1 cellular context compared by ENCODE assay signal in the genomic region with DNA sequence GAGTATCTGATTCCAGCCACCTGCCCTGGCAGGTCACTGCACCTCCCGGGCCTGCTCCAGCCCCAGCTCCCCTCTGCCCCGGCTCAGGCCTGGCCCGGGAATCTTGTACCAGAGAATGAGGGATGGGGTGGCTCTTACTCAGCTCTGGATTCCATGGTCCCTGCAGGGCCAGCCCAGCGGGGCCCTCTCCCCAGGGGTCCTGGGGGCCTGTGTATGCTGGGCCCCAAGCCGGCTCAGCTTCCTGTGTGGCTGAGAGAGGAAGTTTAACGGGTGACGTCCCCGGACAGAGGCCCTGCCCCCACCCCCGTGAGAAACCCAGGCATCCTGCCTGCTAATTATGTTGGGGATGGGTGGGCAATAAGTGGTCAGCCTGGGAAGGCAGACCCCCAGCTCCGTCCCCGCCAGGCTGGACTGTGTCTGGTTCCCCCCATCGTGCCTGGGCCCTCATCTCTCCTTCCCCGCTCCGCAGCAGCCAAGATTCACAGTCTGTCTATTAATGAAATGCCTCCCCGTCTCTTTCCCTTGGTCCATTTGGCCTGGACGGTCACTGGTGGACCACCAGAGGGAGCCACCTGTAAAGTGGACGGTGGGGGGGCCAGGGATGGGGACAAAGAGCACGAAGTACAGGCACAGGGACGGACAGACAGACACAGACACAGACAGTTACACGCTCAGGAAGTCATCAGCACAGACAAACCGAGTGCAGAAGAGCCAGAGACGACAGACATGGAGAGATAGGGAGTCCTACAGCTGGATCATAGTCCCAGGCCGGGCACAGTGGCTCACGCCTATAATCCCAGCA.
A peak's percentile ranks its signal among the peaks of the same experiment; 100 is the strongest.
TF ChIP-seq lines count a peak whose summit lies in the region.

A gene with protein sequence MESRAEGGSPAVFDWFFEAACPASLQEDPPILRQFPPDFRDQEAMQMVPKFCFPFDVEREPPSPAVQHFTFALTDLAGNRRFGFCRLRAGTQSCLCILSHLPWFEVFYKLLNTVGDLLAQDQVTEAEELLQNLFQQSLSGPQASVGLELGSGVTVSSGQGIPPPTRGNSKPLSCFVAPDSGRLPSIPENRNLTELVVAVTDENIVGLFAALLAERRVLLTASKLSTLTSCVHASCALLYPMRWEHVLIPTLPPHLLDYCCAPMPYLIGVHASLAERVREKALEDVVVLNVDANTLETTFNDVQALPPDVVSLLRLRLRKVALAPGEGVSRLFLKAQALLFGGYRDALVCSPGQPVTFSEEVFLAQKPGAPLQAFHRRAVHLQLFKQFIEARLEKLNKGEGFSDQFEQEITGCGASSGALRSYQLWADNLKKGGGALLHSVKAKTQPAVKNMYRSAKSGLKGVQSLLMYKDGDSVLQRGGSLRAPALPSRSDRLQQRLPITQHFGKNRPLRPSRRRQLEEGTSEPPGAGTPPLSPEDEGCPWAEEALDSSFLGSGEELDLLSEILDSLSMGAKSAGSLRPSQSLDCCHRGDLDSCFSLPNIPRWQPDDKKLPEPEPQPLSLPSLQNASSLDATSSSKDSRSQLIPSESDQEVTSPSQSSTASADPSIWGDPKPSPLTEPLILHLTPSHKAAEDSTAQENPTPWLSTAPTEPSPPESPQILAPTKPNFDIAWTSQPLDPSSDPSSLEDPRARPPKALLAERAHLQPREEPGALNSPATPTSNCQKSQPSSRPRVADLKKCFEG (minus strand): TSS at position 247 of the 802 bp plus-strand sequence. CDS start 92 bp downstream, at position 155.

TF ChIP-seq in HepG2, 621 proteins besides CTCF, POLR2A, EP300 and RAD21 (continued from another document and continues in another):
- TF ChIP-seq, protein P1, sequence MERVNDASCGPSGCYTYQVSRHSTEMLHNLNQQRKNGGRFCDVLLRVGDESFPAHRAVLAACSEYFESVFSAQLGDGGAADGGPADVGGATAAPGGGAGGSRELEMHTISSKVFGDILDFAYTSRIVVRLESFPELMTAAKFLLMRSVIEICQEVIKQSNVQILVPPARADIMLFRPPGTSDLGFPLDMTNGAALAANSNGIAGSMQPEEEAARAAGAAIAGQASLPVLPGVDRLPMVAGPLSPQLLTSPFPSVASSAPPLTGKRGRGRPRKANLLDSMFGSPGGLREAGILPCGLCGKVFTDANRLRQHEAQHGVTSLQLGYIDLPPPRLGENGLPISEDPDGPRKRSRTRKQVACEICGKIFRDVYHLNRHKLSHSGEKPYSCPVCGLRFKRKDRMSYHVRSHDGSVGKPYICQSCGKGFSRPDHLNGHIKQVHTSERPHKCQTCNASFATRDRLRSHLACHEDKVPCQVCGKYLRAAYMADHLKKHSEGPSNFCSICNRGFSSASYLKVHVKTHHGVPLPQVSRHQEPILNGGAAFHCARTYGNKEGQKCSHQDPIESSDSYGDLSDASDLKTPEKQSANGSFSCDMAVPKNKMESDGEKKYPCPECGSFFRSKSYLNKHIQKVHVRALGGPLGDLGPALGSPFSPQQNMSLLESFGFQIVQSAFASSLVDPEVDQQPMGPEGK (CRISPR knock-in tag; IDR thresholded peaks at IDR 0.05), result peak; percentile 94
- TF ChIP-seq PPARG (CRISPR knock-in tag; conservative IDR thresholded peaks at IDR 0.05), result no peak
- TF ChIP-seq PTBP1 (IDR thresholded peaks at IDR 0.05; ENCODE audit: low read depth, low read length, poor library complexity, severe bottlenecking), result no peak
- TF ChIP-seq, protein P2, sequence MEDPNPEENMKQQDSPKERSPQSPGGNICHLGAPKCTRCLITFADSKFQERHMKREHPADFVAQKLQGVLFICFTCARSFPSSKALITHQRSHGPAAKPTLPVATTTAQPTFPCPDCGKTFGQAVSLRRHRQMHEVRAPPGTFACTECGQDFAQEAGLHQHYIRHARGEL (CRISPR knock-in tag; IDR thresholded peaks at IDR 0.05), result no peak
- TF ChIP-seq ARID2 (CRISPR knock-in tag; IDR thresholded peaks at IDR 0.05; ENCODE audit: borderline replicate concordance), result no peak
- no peak for TF ChIP-seq ZNF207 (IDR thresholded peaks at IDR 0.05; ENCODE audit: borderline replicate concordance)
- no peak for TF ChIP-seq EEA1 (CRISPR knock-in tag; IDR thresholded peaks at IDR 0.05; ENCODE audit: borderline replicate concordance)
- no peak for TF ChIP-seq MBD4 (IDR thresholded peaks at IDR 0.05; ENCODE audit: borderline replicate concordance, low read length)
- peak; percentile 42; the same call in 1 of the 2 replicates for TF ChIP-seq MAZ (IDR thresholded peaks at IDR 0.05; ENCODE audit: borderline replicate concordance, low read depth, low read length)
- TF ChIP-seq MAZ (CRISPR knock-in tag; IDR thresholded peaks at IDR 0.05; ENCODE audit: low read depth), result peak; percentile 56; the same call in 1 of the 2 replicates
- no peak for TF ChIP-seq ZFP36 (IDR thresholded peaks at IDR 0.05; ENCODE audit: borderline replicate concordance, low read depth, low read length, partially characterized antibody)
- TF ChIP-seq, protein P3, sequence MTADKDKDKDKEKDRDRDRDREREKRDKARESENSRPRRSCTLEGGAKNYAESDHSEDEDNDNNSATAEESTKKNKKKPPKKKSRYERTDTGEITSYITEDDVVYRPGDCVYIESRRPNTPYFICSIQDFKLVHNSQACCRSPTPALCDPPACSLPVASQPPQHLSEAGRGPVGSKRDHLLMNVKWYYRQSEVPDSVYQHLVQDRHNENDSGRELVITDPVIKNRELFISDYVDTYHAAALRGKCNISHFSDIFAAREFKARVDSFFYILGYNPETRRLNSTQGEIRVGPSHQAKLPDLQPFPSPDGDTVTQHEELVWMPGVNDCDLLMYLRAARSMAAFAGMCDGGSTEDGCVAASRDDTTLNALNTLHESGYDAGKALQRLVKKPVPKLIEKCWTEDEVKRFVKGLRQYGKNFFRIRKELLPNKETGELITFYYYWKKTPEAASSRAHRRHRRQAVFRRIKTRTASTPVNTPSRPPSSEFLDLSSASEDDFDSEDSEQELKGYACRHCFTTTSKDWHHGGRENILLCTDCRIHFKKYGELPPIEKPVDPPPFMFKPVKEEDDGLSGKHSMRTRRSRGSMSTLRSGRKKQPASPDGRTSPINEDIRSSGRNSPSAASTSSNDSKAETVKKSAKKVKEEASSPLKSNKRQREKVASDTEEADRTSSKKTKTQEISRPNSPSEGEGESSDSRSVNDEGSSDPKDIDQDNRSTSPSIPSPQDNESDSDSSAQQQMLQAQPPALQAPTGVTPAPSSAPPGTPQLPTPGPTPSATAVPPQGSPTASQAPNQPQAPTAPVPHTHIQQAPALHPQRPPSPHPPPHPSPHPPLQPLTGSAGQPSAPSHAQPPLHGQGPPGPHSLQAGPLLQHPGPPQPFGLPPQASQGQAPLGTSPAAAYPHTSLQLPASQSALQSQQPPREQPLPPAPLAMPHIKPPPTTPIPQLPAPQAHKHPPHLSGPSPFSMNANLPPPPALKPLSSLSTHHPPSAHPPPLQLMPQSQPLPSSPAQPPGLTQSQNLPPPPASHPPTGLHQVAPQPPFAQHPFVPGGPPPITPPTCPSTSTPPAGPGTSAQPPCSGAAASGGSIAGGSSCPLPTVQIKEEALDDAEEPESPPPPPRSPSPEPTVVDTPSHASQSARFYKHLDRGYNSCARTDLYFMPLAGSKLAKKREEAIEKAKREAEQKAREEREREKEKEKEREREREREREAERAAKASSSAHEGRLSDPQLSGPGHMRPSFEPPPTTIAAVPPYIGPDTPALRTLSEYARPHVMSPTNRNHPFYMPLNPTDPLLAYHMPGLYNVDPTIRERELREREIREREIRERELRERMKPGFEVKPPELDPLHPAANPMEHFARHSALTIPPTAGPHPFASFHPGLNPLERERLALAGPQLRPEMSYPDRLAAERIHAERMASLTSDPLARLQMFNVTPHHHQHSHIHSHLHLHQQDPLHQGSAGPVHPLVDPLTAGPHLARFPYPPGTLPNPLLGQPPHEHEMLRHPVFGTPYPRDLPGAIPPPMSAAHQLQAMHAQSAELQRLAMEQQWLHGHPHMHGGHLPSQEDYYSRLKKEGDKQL (CRISPR knock-in tag; IDR thresholded peaks at IDR 0.05; ENCODE audit: low read depth), result no peak
- no peak for TF ChIP-seq ZNF839 (CRISPR knock-in tag; IDR thresholded peaks at IDR 0.05; ENCODE audit: borderline replicate concordance)
- TF ChIP-seq SRY (CRISPR knock-in tag; IDR thresholded peaks at IDR 0.05), result no peak
- no peak for TF ChIP-seq JUNB (CRISPR knock-in tag; IDR thresholded peaks at IDR 0.05; ENCODE audit: borderline replicate concordance)
- TF ChIP-seq ZMYM3 (CRISPR knock-in tag; IDR thresholded peaks at IDR 0.05), result peak; percentile 60
- TF ChIP-seq, protein P4, sequence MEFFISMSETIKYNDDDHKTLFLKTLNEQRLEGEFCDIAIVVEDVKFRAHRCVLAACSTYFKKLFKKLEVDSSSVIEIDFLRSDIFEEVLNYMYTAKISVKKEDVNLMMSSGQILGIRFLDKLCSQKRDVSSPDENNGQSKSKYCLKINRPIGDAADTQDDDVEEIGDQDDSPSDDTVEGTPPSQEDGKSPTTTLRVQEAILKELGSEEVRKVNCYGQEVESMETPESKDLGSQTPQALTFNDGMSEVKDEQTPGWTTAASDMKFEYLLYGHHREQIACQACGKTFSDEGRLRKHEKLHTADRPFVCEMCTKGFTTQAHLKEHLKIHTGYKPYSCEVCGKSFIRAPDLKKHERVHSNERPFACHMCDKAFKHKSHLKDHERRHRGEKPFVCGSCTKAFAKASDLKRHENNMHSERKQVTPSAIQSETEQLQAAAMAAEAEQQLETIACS (CRISPR knock-in tag; IDR thresholded peaks at IDR 0.05), result no peak
- TF ChIP-seq ZBTB21 (CRISPR knock-in tag; IDR thresholded peaks at IDR 0.05), result no peak
- no peak for TF ChIP-seq AGO1 (IDR thresholded peaks at IDR 0.05; ENCODE audit: low read depth, low read length, poor library complexity, severe bottlenecking)
- peak; percentile 73 for TF ChIP-seq HNF4G (IDR thresholded peaks at IDR 0.05; ENCODE audit: borderline replicate concordance, low read depth, low read length)
- TF ChIP-seq HNF4G (CRISPR knock-in tag; IDR thresholded peaks at IDR 0.05; ENCODE audit: borderline replicate concordance, low read depth), result no peak
- TF ChIP-seq ZNF577 (CRISPR knock-in tag; IDR thresholded peaks at IDR 0.05; ENCODE audit: borderline replicate concordance, low read depth), result no peak
- TF ChIP-seq NR2F6 (IDR thresholded peaks at IDR 0.05), result no peak
- 0 out of 2 replicates have a peak, but pooled peaks have one; percentile 7 for TF ChIP-seq NR2F6 (CRISPR knock-in tag; IDR thresholded peaks at IDR 0.05)
- TF ChIP-seq ARHGAP35 (CRISPR knock-in tag; IDR thresholded peaks at IDR 0.05; ENCODE audit: borderline replicate concordance), result no peak
- no peak for TF ChIP-seq FOSL1 (CRISPR knock-in tag; IDR thresholded peaks at IDR 0.05; ENCODE audit: borderline replicate concordance)
- TF ChIP-seq HNRNPUL1 (IDR thresholded peaks at IDR 0.05; ENCODE audit: low read depth, low read length), result no peak
- TF ChIP-seq, protein P5, sequence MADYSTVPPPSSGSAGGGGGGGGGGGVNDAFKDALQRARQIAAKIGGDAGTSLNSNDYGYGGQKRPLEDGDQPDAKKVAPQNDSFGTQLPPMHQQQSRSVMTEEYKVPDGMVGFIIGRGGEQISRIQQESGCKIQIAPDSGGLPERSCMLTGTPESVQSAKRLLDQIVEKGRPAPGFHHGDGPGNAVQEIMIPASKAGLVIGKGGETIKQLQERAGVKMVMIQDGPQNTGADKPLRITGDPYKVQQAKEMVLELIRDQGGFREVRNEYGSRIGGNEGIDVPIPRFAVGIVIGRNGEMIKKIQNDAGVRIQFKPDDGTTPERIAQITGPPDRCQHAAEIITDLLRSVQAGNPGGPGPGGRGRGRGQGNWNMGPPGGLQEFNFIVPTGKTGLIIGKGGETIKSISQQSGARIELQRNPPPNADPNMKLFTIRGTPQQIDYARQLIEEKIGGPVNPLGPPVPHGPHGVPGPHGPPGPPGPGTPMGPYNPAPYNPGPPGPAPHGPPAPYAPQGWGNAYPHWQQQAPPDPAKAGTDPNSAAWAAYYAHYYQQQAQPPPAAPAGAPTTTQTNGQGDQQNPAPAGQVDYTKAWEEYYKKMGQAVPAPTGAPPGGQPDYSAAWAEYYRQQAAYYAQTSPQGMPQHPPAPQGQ (CRISPR knock-in tag; IDR thresholded peaks at IDR 0.05; ENCODE audit: borderline replicate concordance), result 0 out of 2 replicates have a peak, but pooled peaks have one; percentile 64
- no peak for TF ChIP-seq PAX8 (CRISPR knock-in tag; IDR thresholded peaks at IDR 0.05; ENCODE audit: borderline replicate concordance)
- TF ChIP-seq, protein P6, sequence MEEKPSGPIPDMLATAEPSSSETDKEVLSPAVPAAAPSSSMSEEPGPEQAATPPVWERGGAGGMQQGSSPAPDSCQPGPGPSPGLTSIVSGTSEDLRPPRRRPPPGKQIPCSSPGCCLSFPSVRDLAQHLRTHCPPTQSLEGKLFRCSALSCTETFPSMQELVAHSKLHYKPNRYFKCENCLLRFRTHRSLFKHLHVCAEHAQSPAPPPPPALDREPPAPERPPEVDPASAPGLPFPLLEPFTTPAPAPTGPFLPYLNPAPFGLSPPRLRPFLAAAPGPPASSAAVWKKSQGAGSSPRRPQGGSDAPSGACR (CRISPR knock-in tag; IDR thresholded peaks at IDR 0.05), result no peak
- TF ChIP-seq, protein P7, sequence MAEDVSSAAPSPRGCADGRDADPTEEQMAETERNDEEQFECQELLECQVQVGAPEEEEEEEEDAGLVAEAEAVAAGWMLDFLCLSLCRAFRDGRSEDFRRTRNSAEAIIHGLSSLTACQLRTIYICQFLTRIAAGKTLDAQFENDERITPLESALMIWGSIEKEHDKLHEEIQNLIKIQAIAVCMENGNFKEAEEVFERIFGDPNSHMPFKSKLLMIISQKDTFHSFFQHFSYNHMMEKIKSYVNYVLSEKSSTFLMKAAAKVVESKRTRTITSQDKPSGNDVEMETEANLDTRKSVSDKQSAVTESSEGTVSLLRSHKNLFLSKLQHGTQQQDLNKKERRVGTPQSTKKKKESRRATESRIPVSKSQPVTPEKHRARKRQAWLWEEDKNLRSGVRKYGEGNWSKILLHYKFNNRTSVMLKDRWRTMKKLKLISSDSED (CRISPR knock-in tag; IDR thresholded peaks at IDR 0.05), result no peak
- TF ChIP-seq, protein P8, sequence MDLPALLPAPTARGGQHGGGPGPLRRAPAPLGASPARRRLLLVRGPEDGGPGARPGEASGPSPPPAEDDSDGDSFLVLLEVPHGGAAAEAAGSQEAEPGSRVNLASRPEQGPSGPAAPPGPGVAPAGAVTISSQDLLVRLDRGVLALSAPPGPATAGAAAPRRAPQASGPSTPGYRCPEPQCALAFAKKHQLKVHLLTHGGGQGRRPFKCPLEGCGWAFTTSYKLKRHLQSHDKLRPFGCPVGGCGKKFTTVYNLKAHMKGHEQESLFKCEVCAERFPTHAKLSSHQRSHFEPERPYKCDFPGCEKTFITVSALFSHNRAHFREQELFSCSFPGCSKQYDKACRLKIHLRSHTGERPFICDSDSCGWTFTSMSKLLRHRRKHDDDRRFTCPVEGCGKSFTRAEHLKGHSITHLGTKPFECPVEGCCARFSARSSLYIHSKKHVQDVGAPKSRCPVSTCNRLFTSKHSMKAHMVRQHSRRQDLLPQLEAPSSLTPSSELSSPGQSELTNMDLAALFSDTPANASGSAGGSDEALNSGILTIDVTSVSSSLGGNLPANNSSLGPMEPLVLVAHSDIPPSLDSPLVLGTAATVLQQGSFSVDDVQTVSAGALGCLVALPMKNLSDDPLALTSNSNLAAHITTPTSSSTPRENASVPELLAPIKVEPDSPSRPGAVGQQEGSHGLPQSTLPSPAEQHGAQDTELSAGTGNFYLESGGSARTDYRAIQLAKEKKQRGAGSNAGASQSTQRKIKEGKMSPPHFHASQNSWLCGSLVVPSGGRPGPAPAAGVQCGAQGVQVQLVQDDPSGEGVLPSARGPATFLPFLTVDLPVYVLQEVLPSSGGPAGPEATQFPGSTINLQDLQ (CRISPR knock-in tag; IDR thresholded peaks at IDR 0.05), result no peak
- TF ChIP-seq MYC (CRISPR knock-in tag; IDR thresholded peaks at IDR 0.05; ENCODE audit: borderline replicate concordance), result no peak
- TF ChIP-seq EED (CRISPR knock-in tag; IDR thresholded peaks at IDR 0.05), result no peak
- TF ChIP-seq NFYB (CRISPR knock-in tag; IDR thresholded peaks at IDR 0.05), result no peak
- TF ChIP-seq NR3C1 (CRISPR knock-in tag; IDR thresholded peaks at IDR 0.05), result no peak
- no peak for TF ChIP-seq HOXA9 (CRISPR knock-in tag; IDR thresholded peaks at IDR 0.05; ENCODE audit: borderline replicate concordance)
